ENCODE assay signal across 1 cellular context in the genomic region with DNA sequence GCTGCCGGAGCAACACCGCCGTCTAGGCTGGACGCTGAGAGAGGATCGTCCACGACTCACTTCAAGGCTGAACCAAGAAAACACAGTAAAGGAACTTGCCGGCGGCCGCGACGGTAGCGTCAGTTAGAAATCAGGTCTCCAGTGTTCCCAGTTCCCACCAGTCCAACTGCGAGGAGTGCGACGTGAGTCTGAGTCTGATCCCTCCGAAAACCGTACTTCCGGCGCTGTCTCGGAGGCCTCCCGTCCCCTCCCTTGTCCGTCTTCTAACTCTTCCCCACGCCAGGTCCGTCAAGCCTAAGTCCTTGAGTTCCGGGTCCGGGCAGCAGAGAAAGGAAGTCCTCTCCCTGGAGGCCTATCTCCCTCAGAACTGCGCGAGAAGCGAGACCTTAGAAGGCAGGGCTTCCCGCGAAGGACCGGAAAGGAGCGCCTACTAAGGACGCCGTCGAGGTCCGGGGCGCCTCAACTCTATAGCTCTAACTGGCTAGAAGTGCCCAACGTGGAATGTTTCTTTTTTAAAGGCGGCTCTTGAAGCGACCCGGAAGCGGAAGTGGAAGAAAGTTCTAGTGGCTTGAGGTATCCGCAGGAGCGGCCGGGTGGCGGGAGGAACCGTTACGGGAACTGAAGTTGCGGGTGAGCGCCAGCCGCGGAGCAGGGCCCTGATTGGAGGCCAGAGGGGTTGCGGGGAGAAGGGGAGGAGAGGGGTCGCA.
TF ChIP-seq lines count a peak whose summit lies in the region.

BANF1 (plus strand) TSS at position 563 of the 707 bp plus-strand sequence. CDS start 748 bp downstream, outside the sequence.
A gene with protein sequence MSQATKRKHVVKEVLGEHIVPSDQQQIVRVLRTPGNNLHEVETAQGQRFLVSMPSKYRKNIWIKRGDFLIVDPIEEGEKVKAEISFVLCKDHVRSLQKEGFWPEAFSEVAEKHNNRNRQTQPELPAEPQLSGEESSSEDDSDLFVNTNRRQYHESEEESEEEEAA (minus strand): TSS at position 217 of the 707 bp plus-strand sequence. CDS start 1,768 bp downstream, outside the sequence.

TF ChIP-seq in K562, 482 proteins besides CTCF, POLR2A, EP300 and RAD21 (continued from another document and continues in another):
- TF ChIP-seq, protein P1, sequence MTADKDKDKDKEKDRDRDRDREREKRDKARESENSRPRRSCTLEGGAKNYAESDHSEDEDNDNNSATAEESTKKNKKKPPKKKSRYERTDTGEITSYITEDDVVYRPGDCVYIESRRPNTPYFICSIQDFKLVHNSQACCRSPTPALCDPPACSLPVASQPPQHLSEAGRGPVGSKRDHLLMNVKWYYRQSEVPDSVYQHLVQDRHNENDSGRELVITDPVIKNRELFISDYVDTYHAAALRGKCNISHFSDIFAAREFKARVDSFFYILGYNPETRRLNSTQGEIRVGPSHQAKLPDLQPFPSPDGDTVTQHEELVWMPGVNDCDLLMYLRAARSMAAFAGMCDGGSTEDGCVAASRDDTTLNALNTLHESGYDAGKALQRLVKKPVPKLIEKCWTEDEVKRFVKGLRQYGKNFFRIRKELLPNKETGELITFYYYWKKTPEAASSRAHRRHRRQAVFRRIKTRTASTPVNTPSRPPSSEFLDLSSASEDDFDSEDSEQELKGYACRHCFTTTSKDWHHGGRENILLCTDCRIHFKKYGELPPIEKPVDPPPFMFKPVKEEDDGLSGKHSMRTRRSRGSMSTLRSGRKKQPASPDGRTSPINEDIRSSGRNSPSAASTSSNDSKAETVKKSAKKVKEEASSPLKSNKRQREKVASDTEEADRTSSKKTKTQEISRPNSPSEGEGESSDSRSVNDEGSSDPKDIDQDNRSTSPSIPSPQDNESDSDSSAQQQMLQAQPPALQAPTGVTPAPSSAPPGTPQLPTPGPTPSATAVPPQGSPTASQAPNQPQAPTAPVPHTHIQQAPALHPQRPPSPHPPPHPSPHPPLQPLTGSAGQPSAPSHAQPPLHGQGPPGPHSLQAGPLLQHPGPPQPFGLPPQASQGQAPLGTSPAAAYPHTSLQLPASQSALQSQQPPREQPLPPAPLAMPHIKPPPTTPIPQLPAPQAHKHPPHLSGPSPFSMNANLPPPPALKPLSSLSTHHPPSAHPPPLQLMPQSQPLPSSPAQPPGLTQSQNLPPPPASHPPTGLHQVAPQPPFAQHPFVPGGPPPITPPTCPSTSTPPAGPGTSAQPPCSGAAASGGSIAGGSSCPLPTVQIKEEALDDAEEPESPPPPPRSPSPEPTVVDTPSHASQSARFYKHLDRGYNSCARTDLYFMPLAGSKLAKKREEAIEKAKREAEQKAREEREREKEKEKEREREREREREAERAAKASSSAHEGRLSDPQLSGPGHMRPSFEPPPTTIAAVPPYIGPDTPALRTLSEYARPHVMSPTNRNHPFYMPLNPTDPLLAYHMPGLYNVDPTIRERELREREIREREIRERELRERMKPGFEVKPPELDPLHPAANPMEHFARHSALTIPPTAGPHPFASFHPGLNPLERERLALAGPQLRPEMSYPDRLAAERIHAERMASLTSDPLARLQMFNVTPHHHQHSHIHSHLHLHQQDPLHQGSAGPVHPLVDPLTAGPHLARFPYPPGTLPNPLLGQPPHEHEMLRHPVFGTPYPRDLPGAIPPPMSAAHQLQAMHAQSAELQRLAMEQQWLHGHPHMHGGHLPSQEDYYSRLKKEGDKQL (CRISPR knock-in tag; IDR thresholded peaks at IDR 0.05; ENCODE audit: borderline replicate concordance): no peak
- no peak for TF ChIP-seq RHOXF2B (CRISPR knock-in tag; conservative IDR thresholded peaks at IDR 0.05)
- TF ChIP-seq, protein P2, sequence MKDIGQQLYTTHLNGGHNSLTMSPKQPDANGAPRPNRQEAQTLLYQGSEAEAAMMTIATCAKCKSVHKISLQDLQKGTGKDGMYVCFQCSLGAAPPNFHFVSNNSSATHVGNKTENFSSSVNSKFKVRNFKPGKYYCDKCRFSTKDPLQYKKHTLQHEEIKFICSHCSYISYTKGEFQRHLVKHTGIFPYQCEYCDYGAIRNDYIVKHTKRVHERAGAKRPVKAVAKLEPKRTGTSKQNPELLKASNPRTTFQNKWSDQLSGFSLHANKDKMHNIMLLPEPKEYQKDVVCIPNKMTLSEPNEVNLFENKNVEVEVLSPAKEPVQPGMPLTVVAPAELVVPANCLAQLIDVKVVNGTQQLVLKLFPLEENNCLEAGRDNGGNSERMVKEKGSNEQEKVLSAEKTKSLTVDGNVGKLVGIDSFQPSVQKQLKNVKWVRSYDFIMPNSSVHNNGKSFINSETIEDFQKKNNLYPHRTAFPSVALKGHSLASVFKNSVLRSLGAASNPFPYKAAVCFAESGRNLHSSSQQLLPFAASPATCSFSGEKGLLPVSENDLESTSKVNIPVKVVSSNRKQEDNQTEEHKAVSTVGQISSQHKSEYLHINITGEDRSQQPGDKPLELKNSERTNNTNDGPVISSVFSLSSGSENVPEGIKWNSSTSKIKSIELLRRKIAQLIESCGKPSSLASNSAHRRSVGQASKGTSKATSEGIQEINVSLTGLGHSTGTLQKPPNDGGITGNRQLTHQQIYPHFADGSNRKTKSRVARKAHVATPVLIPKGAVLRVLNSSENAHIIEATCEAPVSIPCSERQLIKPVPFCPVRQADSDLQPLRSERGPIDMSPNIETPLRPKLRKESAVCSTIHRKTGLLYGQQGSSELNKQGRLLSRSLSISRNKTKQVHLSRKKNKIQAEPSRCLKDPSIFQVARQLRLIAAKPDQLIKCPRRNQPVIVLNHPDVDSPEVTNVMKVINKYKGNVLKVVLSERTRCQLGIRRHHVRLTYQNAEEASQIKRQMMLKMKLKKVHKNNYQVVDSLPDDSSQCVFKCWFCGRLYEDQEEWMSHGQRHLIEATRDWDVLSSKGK (CRISPR knock-in tag; IDR thresholded peaks at IDR 0.05): no peak
- peak; percentile 84 for TF ChIP-seq KLF1 (tag; IDR thresholded peaks at IDR 0.05)
- no peak for TF ChIP-seq ARID3A (IDR thresholded peaks at IDR 0.05; ENCODE audit: borderline replicate concordance, low read depth, low read length)
- TF ChIP-seq ZNF175 (CRISPR knock-in tag; IDR thresholded peaks at IDR 0.05; ENCODE audit: low read depth): peak; percentile 78
- peak; percentile 92 for TF ChIP-seq ZBTB1 (CRISPR knock-in tag; IDR thresholded peaks at IDR 0.05; ENCODE audit: borderline replicate concordance, low read depth)
- peak; percentile 94 to 96 for TF ChIP-seq SIN3A (IDR thresholded peaks at IDR 0.05; ENCODE audit: borderline replicate concordance in 2 of 2, control insufficient read depth in 1 of 2, low read depth in 2 of 2, low read length in 2 of 2)
- TF ChIP-seq, protein P3, sequence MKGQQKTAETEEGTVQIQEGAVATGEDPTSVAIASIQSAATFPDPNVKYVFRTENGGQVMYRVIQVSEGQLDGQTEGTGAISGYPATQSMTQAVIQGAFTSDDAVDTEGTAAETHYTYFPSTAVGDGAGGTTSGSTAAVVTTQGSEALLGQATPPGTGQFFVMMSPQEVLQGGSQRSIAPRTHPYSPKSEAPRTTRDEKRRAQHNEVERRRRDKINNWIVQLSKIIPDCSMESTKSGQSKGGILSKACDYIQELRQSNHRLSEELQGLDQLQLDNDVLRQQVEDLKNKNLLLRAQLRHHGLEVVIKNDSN (CRISPR knock-in tag; IDR thresholded peaks at IDR 0.05): peak; percentile 21; the same call in 1 of the 2 replicates
- peak; percentile 83; the same call in 1 of the 2 replicates for TF ChIP-seq MTA1 (IDR thresholded peaks at IDR 0.05; ENCODE audit: borderline replicate concordance)
- TF ChIP-seq ARHGAP35 (IDR thresholded peaks at IDR 0.05; ENCODE audit: partially characterized antibody): no peak
- no peak for TF ChIP-seq ZNF124 (CRISPR knock-in tag; IDR thresholded peaks at IDR 0.05)
- 0 out of 2 replicates have a peak, but pooled peaks have one; percentile 46 for TF ChIP-seq STAT5A (IDR thresholded peaks at IDR 0.05; ENCODE audit: borderline replicate concordance, low read length)
- peak; percentile 99 for TF ChIP-seq EP400 (IDR thresholded peaks at IDR 0.05)
- 0 out of 2 replicates have a peak, but pooled peaks have one; percentile 13 for TF ChIP-seq CBX5 (IDR thresholded peaks at IDR 0.05; ENCODE audit: borderline replicate concordance, low read depth)
- TF ChIP-seq ELF2 (CRISPR knock-in tag; IDR thresholded peaks at IDR 0.05): peak; percentile 93
- no peak; the same call in 1 of the 2 replicates for TF ChIP-seq MGA (IDR thresholded peaks at IDR 0.05)
- peak; percentile 94 to 97 for TF ChIP-seq MNT (conservative IDR thresholded peaks at IDR 0.05)
- TF ChIP-seq TCF3 (CRISPR knock-in tag; IDR thresholded peaks at IDR 0.05): peak; percentile 39; the same call in 1 of the 2 replicates
- TF ChIP-seq ZBED1 (IDR thresholded peaks at IDR 0.05): no peak
